ENCODE assay signal across 9 cellular contexts in the genomic region with DNA sequence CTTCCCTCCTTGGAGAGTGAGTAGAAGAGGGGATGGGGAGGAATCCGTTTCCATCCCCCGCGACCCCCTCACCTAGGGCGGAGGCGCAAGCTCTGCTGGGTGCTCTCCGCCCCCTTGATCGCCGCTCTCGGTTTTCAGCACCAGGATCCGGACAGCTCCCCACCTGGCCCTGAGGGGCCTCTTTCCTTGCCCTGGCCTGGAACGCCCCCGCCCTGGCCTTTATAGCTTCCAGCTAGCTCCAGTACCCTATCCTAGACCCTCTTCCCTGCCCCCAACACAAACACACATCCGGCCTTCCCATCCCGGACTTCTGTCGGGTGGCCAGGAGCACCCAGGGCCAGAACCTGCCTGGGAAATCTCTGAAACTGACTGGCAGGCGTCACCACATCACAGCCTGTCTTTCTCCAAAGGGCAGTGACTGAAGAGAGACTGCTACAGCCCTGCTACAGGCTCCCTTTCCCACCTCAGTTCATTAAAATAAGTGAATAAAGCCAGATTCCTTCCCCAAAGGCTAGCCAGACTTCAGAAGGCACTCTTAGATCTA.
A peak's percentile ranks its signal among the peaks of the same experiment; 100 is the strongest.
DNase-seq lines count a peak whose midpoint lies in the region; ATAC-seq and TF ChIP-seq lines count a peak whose summit lies in the region.
"Had no signal": no experiment of that assay in that cellular context is flagged by ENCODE, and none has a peak within 500 bp of the region (broad histone marks: within the 10 kb centered on the region; RNA-seq: fewer than 3 reads in every experiment).

No MANE protein-coding gene starts in this region.

- H3K36me3 ChIP-seq in aorta (ENCODE audit: control insufficient read depth in 1 of 2, insufficient read depth in 2 of 2, low read length in 1 of 2) = no peaks in the 10 kb centered on the region

- H3K27me3 Mint-ChIP-seq in activated naive CD4-positive, alpha-beta T cell treated with anti-CD3 and anti-CD28 coated beads, Interleukin-2, amount 50 U/mL, for 24 hours = peaks cover 32% of the 10 kb centered on the region
- H3K27me3 Mint-ChIP-seq in activated naive CD8-positive, alpha-beta T cell treated with anti-CD3 and anti-CD28 coated beads for 36 hours = peaks cover 66% of the 10 kb centered on the region
- H3K27me3 Mint-ChIP-seq in type B pancreatic cell = peaks cover 86% of the 10 kb centered on the region

- no peaks in the 10 kb centered on the region for H3K36me3 Mint-ChIP-seq in activated naive CD4-positive, alpha-beta T cell treated with anti-CD3 and anti-CD28 coated beads, Interleukin-2, amount 50 U/mL, for 24 hours
- H3K36me3 Mint-ChIP-seq in activated naive CD8-positive, alpha-beta T cell treated with anti-CD3 and anti-CD28 coated beads for 36 hours = no peaks in the 10 kb centered on the region
- no peaks in the 10 kb centered on the region for H3K36me3 Mint-ChIP-seq in type B pancreatic cell

- peaks cover 2% of the 10 kb centered on the region for H3K9me3 ChIP-seq in iPS-18c (ENCODE audit: control insufficient read depth, insufficient read depth, low read length)
- no peaks in the 10 kb centered on the region for H3K9me3 ChIP-seq in aorta (ENCODE audit: control insufficient read depth, low read length)

- H3K4me3 Mint-ChIP-seq in activated naive CD4-positive, alpha-beta T cell treated with anti-CD3 and anti-CD28 coated beads, Interleukin-2, amount 50 U/mL, for 24 hours = peak overlapping the region; percentile 39
- H3K4me3 Mint-ChIP-seq in activated naive CD8-positive, alpha-beta T cell treated with anti-CD3 and anti-CD28 coated beads for 36 hours = no peak overlapping the region
- peak overlapping the region; percentile 83 for H3K4me3 Mint-ChIP-seq in type B pancreatic cell

- ATAC-seq in GM19351 (IDR thresholded peaks at IDR 0.05; ENCODE audit: unreplicated experiment) (no peak), aorta (ENCODE audit: low FRiP score) (no peak)

- H3K27ac ChIP-seq in aorta (ENCODE audit: low read depth in 1 of 2, low read length in 2 of 2) = no peak overlapping the region

- peaks cover 14% of the 10 kb centered on the region for H3K4me1 Mint-ChIP-seq in activated naive CD4-positive, alpha-beta T cell treated with anti-CD3 and anti-CD28 coated beads, Interleukin-2, amount 50 U/mL, for 24 hours
- peaks cover 14% of the 10 kb centered on the region for H3K4me1 Mint-ChIP-seq in activated naive CD8-positive, alpha-beta T cell treated with anti-CD3 and anti-CD28 coated beads for 36 hours
- peaks cover 4% of the 10 kb centered on the region for H3K4me1 Mint-ChIP-seq in type B pancreatic cell (ENCODE audit: unreplicated experiment)

- intact Hi-C loops in aorta (cut with DNase I) = no loop called here

- peaks cover 0 to 4% of the 10 kb centered on the region in 2 donors for H3K27me3 ChIP-seq in aorta (ENCODE audit: control insufficient read depth in 1 of 2, insufficient read depth in 2 of 2, low read length in 1 of 2)

- no peaks in the 10 kb centered on the region for H3K9me3 Mint-ChIP-seq in activated naive CD4-positive, alpha-beta T cell treated with anti-CD3 and anti-CD28 coated beads, Interleukin-2, amount 50 U/mL, for 24 hours
- no peaks in the 10 kb centered on the region for H3K9me3 Mint-ChIP-seq in activated naive CD8-positive, alpha-beta T cell treated with anti-CD3 and anti-CD28 coated beads for 36 hours
- H3K9me3 Mint-ChIP-seq in type B pancreatic cell = no peaks in the 10 kb centered on the region

- no peaks in the 10 kb centered on the region for H3K4me1 ChIP-seq in aorta (ENCODE audit: control insufficient read depth in 1 of 2, insufficient read depth in 2 of 2, low read length in 2 of 2)

- no peak for TF ChIP-seq CTCF in type B pancreatic cell (conservative IDR thresholded peaks at IDR 0.05)

- no peak overlapping the region for H3K27ac Mint-ChIP-seq in activated naive CD4-positive, alpha-beta T cell treated with anti-CD3 and anti-CD28 coated beads, Interleukin-2, amount 50 U/mL, for 24 hours
- H3K27ac Mint-ChIP-seq in activated naive CD8-positive, alpha-beta T cell treated with anti-CD3 and anti-CD28 coated beads for 36 hours = no peak overlapping the region
- H3K27ac Mint-ChIP-seq in type B pancreatic cell = no peak overlapping the region

- WGBS in aorta, 2 donors = 1 to 3% methylated on average over 16 of the region's 16 CpGs

- H3K4me3 ChIP-seq in iPS-18c (ENCODE audit: insufficient read depth, low read depth, low read length) (peak overlapping the region; percentile 63), aorta (ENCODE audit: low read length in 2 of 2) (no peak overlapping the region)

- no peak for DNase-seq in activated naive CD4-positive, alpha-beta T cell treated with Interleukin-2 at 50 U/mL for 16 hours
- peak; percentile 25 for DNase-seq in activated naive CD8-positive, alpha-beta T cell treated with anti-CD3 and anti-CD28 coated beads for 36 hours
- DNase-seq in type B pancreatic cell (ENCODE audit: extremely low spot score, unreplicated experiment) (peak; percentile 78), NCI-H2171 (lab: John Stamatoyannopoulos, UW) (no peak), aorta (no peak)
- DNase-seq: DMS153 had no signal

Comparison
In these comparisons a context has a peak if more than half of its experiments do, and no peak if none do; other contexts are left out.
1. DNase-seq: peak in activated naive CD8-positive, alpha-beta T cell treated with anti-CD3 and anti-CD28 coated beads for 36 hours (single experiment) and type B pancreatic cell (single experiment); none in activated naive CD4-positive, alpha-beta T cell treated with Interleukin-2 at 50 U/mL for 16 hours (single experiment), NCI-H2171 (single experiment) and aorta (0 of 2).